Comparison of ENCODE assay signal across 34 cellular contexts in genomic region chr16:21704733-21705132, GRCh38. TPM values are rescaled to one million over a fixed set of nuclear protein-coding genes. Genes with fewer than 3 reads are reported as not detected.
"Had no signal": no experiment of that assay in that cellular context is flagged by ENCODE, and none has a peak within 500 bp of the region (broad histone marks: within the 10 kb centered on the region; RNA-seq: fewer than 3 reads in every experiment).

No MANE protein-coding gene starts in this region.

- H3K27me3 Mint-ChIP-seq: stimulated activated naive CD8-positive, alpha-beta T cell treated with anti-CD3 and anti-CD28 coated beads, Interleukin-15, amount 100 ng/mL, for 72 hours had no signal

- H3K79me2 ChIP-seq: hepatocyte had no signal

- DNase-seq: activated CD4-positive, alpha-beta T cell treated with anti-CD3 and anti-CD28 coated beads for 48 hours; activated CD4-positive, alpha-beta T cell treated with anti-CD3 and anti-CD28 coated beads, Interleukin-2, amount 50 U/mL, for 48 hours; activated CD8-positive, alpha-beta memory T cell treated with anti-CD3 and anti-CD28 coated beads for 24 hours; activated effector memory CD4-positive, alpha-beta T cell treated with anti-CD3 and anti-CD28 coated beads, Interleukin-2, amount 50 U/mL, for 16 hours; activated naive CD4-positive, alpha-beta T cell treated with anti-CD3 and anti-CD28 coated beads for 36 hours; activated naive CD8-positive, alpha-beta T cell treated with anti-CD3 and anti-CD28 coated beads, Interleukin-2, amount 10 ng/mL, durations not matched to agents 7 days and 5 days; amniotic stem cell; brain microvascular endothelial cell; central memory CD4-positive, alpha-beta T cell; left colon; naive B cell; pancreas; psoas muscle; sigmoid colon; small intestine; stimulated activated CD4-positive, alpha-beta T cell treated with anti-CD3 and anti-CD28 coated beads, Interleukin-4, amount 100 ng/mL, for 24 hours; stimulated activated naive CD8-positive, alpha-beta T cell treated with anti-CD3 and anti-CD28 coated beads, Interleukin-15, amount 100 ng/mL, for 72 hours; substantia nigra; T-helper 9 cell; transverse colon had no signal

- H3K9me3 Mint-ChIP-seq: activated naive CD4-positive, alpha-beta T cell treated with anti-CD3 and anti-CD28 coated beads for 36 hours; activated naive CD8-positive, alpha-beta T cell treated with anti-CD3 and anti-CD28 coated beads, Interleukin-2, amount 10 ng/mL, durations not matched to agents 7 days and 5 days; mesothelial cell of epicardium; naive B cell; stimulated activated effector memory CD8-positive, alpha-beta T cell treated with anti-CD3 and anti-CD28 coated beads, Interleukin-12 subunit alpha, Interleukin-12 subunit beta, amount 100 ng/mL, for 72 hours; stimulated activated naive CD8-positive, alpha-beta T cell treated with anti-CD3 and anti-CD28 coated beads, Interleukin-15, amount 100 ng/mL, for 72 hours had no signal

- H3K27ac Mint-ChIP-seq: activated naive CD4-positive, alpha-beta T cell treated with anti-CD3 and anti-CD28 coated beads for 36 hours; activated naive CD8-positive, alpha-beta T cell treated with anti-CD3 and anti-CD28 coated beads, Interleukin-2, amount 10 ng/mL, durations not matched to agents 7 days and 5 days; mesothelial cell of epicardium; stimulated activated effector memory CD8-positive, alpha-beta T cell treated with anti-CD3 and anti-CD28 coated beads, Interleukin-12 subunit alpha, Interleukin-12 subunit beta, amount 100 ng/mL, for 72 hours had no signal

- H3K4me3 Mint-ChIP-seq: activated naive CD4-positive, alpha-beta T cell treated with anti-CD3 and anti-CD28 coated beads for 36 hours; activated naive CD8-positive, alpha-beta T cell treated with anti-CD3 and anti-CD28 coated beads, Interleukin-2, amount 10 ng/mL, durations not matched to agents 7 days and 5 days; mesothelial cell of epicardium; stimulated activated effector memory CD8-positive, alpha-beta T cell treated with anti-CD3 and anti-CD28 coated beads, Interleukin-12 subunit alpha, Interleukin-12 subunit beta, amount 100 ng/mL, for 72 hours; stimulated activated naive CD8-positive, alpha-beta T cell treated with anti-CD3 and anti-CD28 coated beads, Interleukin-15, amount 100 ng/mL, for 72 hours had no signal

- H3K36me3 Mint-ChIP-seq: activated naive CD8-positive, alpha-beta T cell treated with anti-CD3 and anti-CD28 coated beads, Interleukin-2, amount 10 ng/mL, durations not matched to agents 7 days and 5 days; mesothelial cell of epicardium; naive B cell; stimulated activated effector memory CD8-positive, alpha-beta T cell treated with anti-CD3 and anti-CD28 coated beads, Interleukin-12 subunit alpha, Interleukin-12 subunit beta, amount 100 ng/mL, for 72 hours had no signal

- H3K27me3 ChIP-seq: brain microvascular endothelial cell, hepatocyte, pancreas, transverse colon had no signal

- H3K27ac ChIP-seq: brain microvascular endothelial cell, gastroesophageal sphincter, hepatocyte, pancreas, psoas muscle, sigmoid colon, transverse colon, VCaP had no signal

- H2AFZ ChIP-seq: hepatocyte had no signal

- H3K9me3 ChIP-seq: gastroesophageal sphincter, pancreas, psoas muscle, sigmoid colon, transverse colon had no signal

- H3K4me1 ChIP-seq: pancreas, psoas muscle had no signal

- H3K4me2 ChIP-seq: hepatocyte had no signal

- H3K4me3 ChIP-seq: gastroesophageal sphincter, hepatocyte, pancreas, psoas muscle, sigmoid colon, transverse colon had no signal

- FAIRE-seq: astrocyte, endothelial cell of umbilical vein, keratinocyte, pancreas, small intestine, TTC549 had no signal

- ATAC-seq: gastroesophageal sphincter; left colon; pancreas; psoas muscle; stimulated activated effector memory CD8-positive, alpha-beta T cell treated with anti-CD3 and anti-CD28 coated beads, Interleukin-12 subunit alpha, Interleukin-12 subunit beta, amount 100 ng/mL, for 72 hours; stimulated activated naive CD8-positive, alpha-beta T cell treated with anti-CD3 and anti-CD28 coated beads, Interleukin-15, amount 100 ng/mL, for 72 hours had no signal

- H3K36me3 ChIP-seq: brain microvascular endothelial cell, gastroesophageal sphincter, pancreas, sigmoid colon, transverse colon had no signal

- H3K4me1 Mint-ChIP-seq: mesothelial cell of epicardium had no signal

RNA-seq across cellular contexts. Expression of gene OTOA, which starts 41.0 kb away (rescaled TPM):
- total RNA-seq: activated naive CD4-positive, alpha-beta T cell treated with anti-CD3 and anti-CD28 coated beads for 36 hours; lower leg skin had no signal
- polyA plus RNA-seq: endothelial cell of umbilical vein, esophagus, fibroblast of lung, hepatocyte, keratinocyte, pancreas had no signal

RNA-seq across cellular contexts. Expression of gene IGSF6, which starts 52.3 kb away (rescaled TPM):
- total RNA-seq: activated naive CD4-positive, alpha-beta T cell treated with anti-CD3 and anti-CD28 coated beads for 36 hours; astrocyte; endothelial cell of umbilical vein; fibroblast of lung; fibroblast of villous mesenchyme; mesothelial cell of epicardium had no signal
- polyA plus RNA-seq: endothelial cell of umbilical vein, fibroblast of lung, keratinocyte, neural cell had no signal
